1 cellular context compared by ENCODE assay signal in genomic region chr1:23424171-23424959, GRCh38.
A peak's percentile ranks its signal among the peaks of the same experiment; 100 is the strongest.
TF ChIP-seq lines count a peak whose summit lies in the region.

Gene TCEA3, minus strand, starts transcription at chr1:23424748. Its CDS starts 115 bp downstream, at chr1:23424633.

TF ChIP-seq in HepG2, 621 proteins besides CTCF, POLR2A, EP300 and RAD21 (continued from another document and continues in another):
- TF ChIP-seq LBX2 (CRISPR knock-in tag; IDR thresholded peaks at IDR 0.05; ENCODE audit: borderline replicate concordance) (no peak), AGO2 (optimal IDR thresholded peaks at IDR 0.05; ENCODE audit: low read depth, low read length) (peak; percentile 90), NFE2 (CRISPR knock-in tag; IDR thresholded peaks at IDR 0.05) (no peak), PLRG1 (conservative IDR thresholded peaks at IDR 0.05) (no peak), ZNF691 (CRISPR knock-in tag; IDR thresholded peaks at IDR 0.05; ENCODE audit: borderline replicate concordance, low read depth) (no peak), BRD4 (CRISPR knock-in tag; IDR thresholded peaks at IDR 0.05) (peak; percentile 56), ZNF501 (CRISPR knock-in tag; IDR thresholded peaks at IDR 0.05) (no peak), ZNF576 (CRISPR knock-in tag; IDR thresholded peaks at IDR 0.05) (no peak), KAT8 (CRISPR knock-in tag; IDR thresholded peaks at IDR 0.05) (peak; percentile 48; the same call in 1 of the 2 replicates), ZNF317 (CRISPR knock-in tag; IDR thresholded peaks at IDR 0.05) (0 out of 2 replicates have a peak, but pooled peaks have one; percentile 19), NCOA1 (CRISPR knock-in tag; IDR thresholded peaks at IDR 0.05) (no peak), CSRNP1 (CRISPR knock-in tag; IDR thresholded peaks at IDR 0.05) (peak; percentile 70; the same call in 1 of the 2 replicates), ZNF768 (CRISPR knock-in tag; IDR thresholded peaks at IDR 0.05) (peak; percentile 55), TRIM24 (CRISPR knock-in tag; IDR thresholded peaks at IDR 0.05) (no peak), ZNF20 (CRISPR knock-in tag; IDR thresholded peaks at IDR 0.05) (peak; percentile 46; the same call in 1 of the 2 replicates), ATAD3A (CRISPR knock-in tag; IDR thresholded peaks at IDR 0.05) (no peak), ZNF597 (CRISPR knock-in tag; IDR thresholded peaks at IDR 0.05) (no peak), POLR2G (IDR thresholded peaks at IDR 0.05; ENCODE audit: low read depth, low read length) (peak; percentile 80), ZNF704 (CRISPR knock-in tag; IDR thresholded peaks at IDR 0.05; ENCODE audit: borderline replicate concordance) (no peak), ZNF558 (CRISPR knock-in tag; IDR thresholded peaks at IDR 0.05; ENCODE audit: borderline replicate concordance) (0 out of 2 replicates have a peak, but pooled peaks have one; percentile 27), ZNF747 (CRISPR knock-in tag; IDR thresholded peaks at IDR 0.05; ENCODE audit: borderline replicate concordance) (peak; percentile 72), MTF2 (CRISPR knock-in tag; IDR thresholded peaks at IDR 0.05; ENCODE audit: borderline replicate concordance) (no peak), SMAD1 (CRISPR knock-in tag; IDR thresholded peaks at IDR 0.05; ENCODE audit: borderline replicate concordance, low read depth) (no peak), TRAFD1 (CRISPR knock-in tag; IDR thresholded peaks at IDR 0.05; ENCODE audit: borderline replicate concordance) (no peak), REPIN1 (CRISPR knock-in tag; IDR thresholded peaks at IDR 0.05; ENCODE audit: borderline replicate concordance, low read depth) (0 out of 2 replicates have a peak, but pooled peaks have one; percentile 23), MLX (CRISPR knock-in tag; IDR thresholded peaks at IDR 0.05) (no peak), RBAK (CRISPR knock-in tag; IDR thresholded peaks at IDR 0.05) (no peak), SNRNP70 (IDR thresholded peaks at IDR 0.05; ENCODE audit: low read depth, low read length) (no peak), SIX1 (CRISPR knock-in tag; IDR thresholded peaks at IDR 0.05; ENCODE audit: borderline replicate concordance) (no peak), ZBTB26 (CRISPR knock-in tag; IDR thresholded peaks at IDR 0.05; ENCODE audit: borderline replicate concordance) (0 out of 2 replicates have a peak, but pooled peaks have one; percentile 42), MED1 (CRISPR knock-in tag; IDR thresholded peaks at IDR 0.05) (no peak; the same call in 1 of the 2 replicates), TSC22D2 (CRISPR knock-in tag; IDR thresholded peaks at IDR 0.05; ENCODE audit: borderline replicate concordance) (no peak; the same call in 1 of the 2 replicates), ZNF282 (IDR thresholded peaks at IDR 0.05; ENCODE audit: partially characterized antibody) (no peak), ZFP36 (IDR thresholded peaks at IDR 0.05; ENCODE audit: borderline replicate concordance, low read depth, low read length, partially characterized antibody) (no peak), IKZF5 (CRISPR knock-in tag; IDR thresholded peaks at IDR 0.05) (no peak), MIXL1 (CRISPR knock-in tag; IDR thresholded peaks at IDR 0.05) (no peak), HNRNPLL (IDR thresholded peaks at IDR 0.05; ENCODE audit: low read depth, low read length, poor library complexity, severe bottlenecking) (peak; percentile 48), ZNF343 (CRISPR knock-in tag; IDR thresholded peaks at IDR 0.05) (0 out of 2 replicates have a peak, but pooled peaks have one; percentile 3), KIAA2018 (CRISPR knock-in tag; IDR thresholded peaks at IDR 0.05; ENCODE audit: borderline replicate concordance) (no peak), GATAD1 (CRISPR knock-in tag; IDR thresholded peaks at IDR 0.05) (no peak), STAG1 (CRISPR knock-in tag; IDR thresholded peaks at IDR 0.05) (no peak), PCBP1 (IDR thresholded peaks at IDR 0.05; ENCODE audit: borderline replicate concordance, low read depth, low read length) (no peak), ZNF24 (IDR thresholded peaks at IDR 0.05) (no peak)
